1 cellular context compared by ENCODE assay signal in genomic region chr11:119376197-119376847, GRCh38.
TF ChIP-seq lines count a peak whose summit lies in the region.

No MANE protein-coding gene starts in this region.

TF ChIP-seq in H1, 55 proteins besides CTCF, POLR2A, EP300 and RAD21:
- TF ChIP-seq SP4 (IDR thresholded peaks at IDR 0.05; ENCODE audit: low read length) (no peak), JUND (IDR thresholded peaks at IDR 0.05; ENCODE audit: low read length) (no peak), TEAD4 (IDR thresholded peaks at IDR 0.05; ENCODE audit: low read depth, low read length) (no peak), CHD7 (IDR thresholded peaks at IDR 0.05; ENCODE audit: insufficient replicate concordance, low read length) (no peak), SP2 (IDR thresholded peaks at IDR 0.05; ENCODE audit: low read length) (no peak)
